1 cellular context compared by ENCODE assay signal in genomic region chr2:174003635-174004310, GRCh38.
TF ChIP-seq lines count a peak whose summit lies in the region.

No MANE protein-coding gene starts in this region.

TF ChIP-seq in HepG2, 621 proteins besides CTCF, POLR2A, EP300 and RAD21 (continued from another document):
- peak; percentile 41; the same call in 1 of the 2 replicates for TF ChIP-seq ARID4A (CRISPR knock-in tag; IDR thresholded peaks at IDR 0.05; ENCODE audit: borderline replicate concordance)
- TF ChIP-seq SMC3 (IDR thresholded peaks at IDR 0.05; ENCODE audit: low read length): peak; percentile 73
- no peak for TF ChIP-seq SRSF4 (IDR thresholded peaks at IDR 0.05; ENCODE audit: low read depth, low read length, poor library complexity, severe bottlenecking)
- TF ChIP-seq ZMYM2 (CRISPR knock-in tag; IDR thresholded peaks at IDR 0.05): no peak
- no peak for TF ChIP-seq ZNF792 (CRISPR knock-in tag; IDR thresholded peaks at IDR 0.05)
- no peak for TF ChIP-seq PTBP1 (IDR thresholded peaks at IDR 0.05; ENCODE audit: low read depth, low read length, poor library complexity, severe bottlenecking)
- TF ChIP-seq POGZ (CRISPR knock-in tag; IDR thresholded peaks at IDR 0.05): no peak
- no peak for TF ChIP-seq ZNF205 (CRISPR knock-in tag; IDR thresholded peaks at IDR 0.05)
- no peak for TF ChIP-seq CAMTA2 (CRISPR knock-in tag; IDR thresholded peaks at IDR 0.05; ENCODE audit: borderline replicate concordance)
- TF ChIP-seq FOXP4 (CRISPR knock-in tag; IDR thresholded peaks at IDR 0.05): no peak
- TF ChIP-seq MTERF4 (CRISPR knock-in tag; IDR thresholded peaks at IDR 0.05): no peak
- peak; percentile 64 for TF ChIP-seq SALL1 (CRISPR knock-in tag; IDR thresholded peaks at IDR 0.05)
- TF ChIP-seq AKAP8 (CRISPR knock-in tag; IDR thresholded peaks at IDR 0.05): no peak
- TF ChIP-seq ATF7-NPFF (CRISPR knock-in tag; IDR thresholded peaks at IDR 0.05; ENCODE audit: low read depth): no peak
- TF ChIP-seq ZNF691 (CRISPR knock-in tag; IDR thresholded peaks at IDR 0.05; ENCODE audit: borderline replicate concordance, low read depth): peak; percentile 51; the same call in 1 of the 2 replicates
- TF ChIP-seq WIZ (CRISPR knock-in tag; IDR thresholded peaks at IDR 0.05): no peak
- TF ChIP-seq SP4 (CRISPR knock-in tag; IDR thresholded peaks at IDR 0.05): no peak
- TF ChIP-seq ZBTB10 (CRISPR knock-in tag; IDR thresholded peaks at IDR 0.05; ENCODE audit: borderline replicate concordance): no peak
- no peak for TF ChIP-seq ZNF607 (CRISPR knock-in tag; IDR thresholded peaks at IDR 0.05; ENCODE audit: borderline replicate concordance)
- TF ChIP-seq CEBPB (IDR thresholded peaks at IDR 0.05; ENCODE audit: borderline replicate concordance, low read depth, low read length): peak; percentile 77; the same call in 1 of the 2 replicates
- TF ChIP-seq HNRNPL (IDR thresholded peaks at IDR 0.05; ENCODE audit: low read depth, low read length): no peak
- no peak for TF ChIP-seq SMYD3 (CRISPR knock-in tag; IDR thresholded peaks at IDR 0.05)
- TF ChIP-seq SP2 (CRISPR knock-in tag; IDR thresholded peaks at IDR 0.05): no peak
- no peak for TF ChIP-seq CEBPZ (IDR thresholded peaks at IDR 0.05; ENCODE audit: low read length)
- TF ChIP-seq ZNF12 (CRISPR knock-in tag; IDR thresholded peaks at IDR 0.05): 0 out of 2 replicates have a peak, but pooled peaks have one; percentile 20
- no peak for TF ChIP-seq ESRRA (CRISPR knock-in tag; IDR thresholded peaks at IDR 0.05; ENCODE audit: low read depth)
- TF ChIP-seq ARHGAP35 (CRISPR knock-in tag; IDR thresholded peaks at IDR 0.05; ENCODE audit: borderline replicate concordance): no peak
- no peak for TF ChIP-seq CHCHD3 (CRISPR knock-in tag; IDR thresholded peaks at IDR 0.05)
